In genomic region chr2:33599175-33599942, GRCh38 we compare ENCODE assay signal across 1 cellular context.
TF ChIP-seq lines count a peak whose summit lies in the region.

Gene FAM98A, minus strand, starts transcription at chr2:33599299. Its CDS starts 78 bp downstream, at chr2:33599221.

TF ChIP-seq in HepG2, 621 proteins besides CTCF, POLR2A, EP300 and RAD21 (continued from another document and continues in another):
- TF ChIP-seq MYPOP (CRISPR knock-in tag; IDR thresholded peaks at IDR 0.05) (peak; percentile 90), ZFP91 (CRISPR knock-in tag; IDR thresholded peaks at IDR 0.05; ENCODE audit: borderline replicate concordance) (peak; percentile 93), ZKSCAN8 (CRISPR knock-in tag; IDR thresholded peaks at IDR 0.05; ENCODE audit: borderline replicate concordance) (0 out of 2 replicates have a peak, but pooled peaks have one; percentile 28), POGK (CRISPR knock-in tag; conservative IDR thresholded peaks at IDR 0.05) (0 out of 2 replicates have a peak, but pooled peaks have one; percentile 34), REST (IDR thresholded peaks at IDR 0.05; ENCODE audit: borderline replicate concordance in 1 of 2, low read depth in 1 of 2, low read length in 2 of 2) (no peak), CERS6 (CRISPR knock-in tag; IDR thresholded peaks at IDR 0.05) (no peak), ZKSCAN5 (CRISPR knock-in tag; IDR thresholded peaks at IDR 0.05) (no peak), ATF2 (CRISPR knock-in tag; IDR thresholded peaks at IDR 0.05) (peak; percentile 65), SIX1 (CRISPR knock-in tag; IDR thresholded peaks at IDR 0.05; ENCODE audit: borderline replicate concordance) (no peak; the same call in 1 of the 2 replicates), NFE2L2 (IDR thresholded peaks at IDR 0.05; ENCODE audit: low read length) (no peak), HDAC1 (CRISPR knock-in tag; IDR thresholded peaks at IDR 0.05) (peak; percentile 80), E2F5 (CRISPR knock-in tag; conservative IDR thresholded peaks at IDR 0.05) (no peak; the same call in 1 of the 2 replicates), ZNF781 (CRISPR knock-in tag; IDR thresholded peaks at IDR 0.05; ENCODE audit: borderline replicate concordance, not compliant biosample characterization) (peak; percentile 95), EEA1 (CRISPR knock-in tag; IDR thresholded peaks at IDR 0.05; ENCODE audit: borderline replicate concordance) (no peak), ZNF10 (CRISPR knock-in tag; IDR thresholded peaks at IDR 0.05; ENCODE audit: borderline replicate concordance, low read depth) (no peak), ZNF263 (CRISPR knock-in tag; IDR thresholded peaks at IDR 0.05) (peak; percentile 63), PRDM4 (CRISPR knock-in tag; IDR thresholded peaks at IDR 0.05; ENCODE audit: borderline replicate concordance) (no peak), GZF1 (CRISPR knock-in tag; IDR thresholded peaks at IDR 0.05) (peak; percentile 78; the same call in 1 of the 2 replicates), KLF16 (CRISPR knock-in tag; IDR thresholded peaks at IDR 0.05) (peak in 1 of 2 experiments; percentile 49; a peak in 1 of 4 replicates), REL (CRISPR knock-in tag; conservative IDR thresholded peaks at IDR 0.05) (peak; percentile 85), ZNF816 (CRISPR knock-in tag; IDR thresholded peaks at IDR 0.05; ENCODE audit: borderline replicate concordance) (no peak), TP53 (CRISPR knock-in tag; conservative IDR thresholded peaks at IDR 0.05) (peak; percentile 82), ZSCAN12 (CRISPR knock-in tag; IDR thresholded peaks at IDR 0.05) (no peak), ZNF616 (CRISPR knock-in tag; IDR thresholded peaks at IDR 0.05; ENCODE audit: low read depth) (peak; percentile 74; the same call in 1 of the 2 replicates), NBN (conservative IDR thresholded peaks at IDR 0.05) (no peak), CBX1 (IDR thresholded peaks at IDR 0.05; ENCODE audit: low read depth) (no peak), GABPB1 (CRISPR knock-in tag; IDR thresholded peaks at IDR 0.05) (peak; percentile 89), ZFP36L1 (CRISPR knock-in tag; IDR thresholded peaks at IDR 0.05) (peak; percentile 99), KLF11 (CRISPR knock-in tag; IDR thresholded peaks at IDR 0.05) (no peak), MTF1 (CRISPR knock-in tag; IDR thresholded peaks at IDR 0.05) (peak; percentile 61; the same call in 1 of the 2 replicates), ZNF446 (CRISPR knock-in tag; IDR thresholded peaks at IDR 0.05) (no peak)
- TF ChIP-seq, protein P1, sequence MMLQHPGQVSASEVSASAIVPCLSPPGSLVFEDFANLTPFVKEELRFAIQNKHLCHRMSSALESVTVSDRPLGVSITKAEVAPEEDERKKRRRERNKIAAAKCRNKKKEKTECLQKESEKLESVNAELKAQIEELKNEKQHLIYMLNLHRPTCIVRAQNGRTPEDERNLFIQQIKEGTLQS (CRISPR knock-in tag; IDR thresholded peaks at IDR 0.05) = no peak
- TF ChIP-seq, protein P2, sequence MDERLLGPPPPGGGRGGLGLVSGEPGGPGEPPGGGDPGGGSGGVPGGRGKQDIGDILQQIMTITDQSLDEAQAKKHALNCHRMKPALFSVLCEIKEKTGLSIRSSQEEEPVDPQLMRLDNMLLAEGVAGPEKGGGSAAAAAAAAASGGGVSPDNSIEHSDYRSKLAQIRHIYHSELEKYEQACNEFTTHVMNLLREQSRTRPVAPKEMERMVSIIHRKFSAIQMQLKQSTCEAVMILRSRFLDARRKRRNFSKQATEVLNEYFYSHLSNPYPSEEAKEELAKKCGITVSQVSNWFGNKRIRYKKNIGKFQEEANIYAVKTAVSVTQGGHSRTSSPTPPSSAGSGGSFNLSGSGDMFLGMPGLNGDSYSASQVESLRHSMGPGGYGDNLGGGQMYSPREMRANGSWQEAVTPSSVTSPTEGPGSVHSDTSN (CRISPR knock-in tag; IDR thresholded peaks at IDR 0.05) = no peak
- TF ChIP-seq, protein P3, sequence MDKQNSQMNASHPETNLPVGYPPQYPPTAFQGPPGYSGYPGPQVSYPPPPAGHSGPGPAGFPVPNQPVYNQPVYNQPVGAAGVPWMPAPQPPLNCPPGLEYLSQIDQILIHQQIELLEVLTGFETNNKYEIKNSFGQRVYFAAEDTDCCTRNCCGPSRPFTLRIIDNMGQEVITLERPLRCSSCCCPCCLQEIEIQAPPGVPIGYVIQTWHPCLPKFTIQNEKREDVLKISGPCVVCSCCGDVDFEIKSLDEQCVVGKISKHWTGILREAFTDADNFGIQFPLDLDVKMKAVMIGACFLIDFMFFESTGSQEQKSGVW (CRISPR knock-in tag; IDR thresholded peaks at IDR 0.05; ENCODE audit: borderline replicate concordance) = no peak
- TF ChIP-seq, protein P4, sequence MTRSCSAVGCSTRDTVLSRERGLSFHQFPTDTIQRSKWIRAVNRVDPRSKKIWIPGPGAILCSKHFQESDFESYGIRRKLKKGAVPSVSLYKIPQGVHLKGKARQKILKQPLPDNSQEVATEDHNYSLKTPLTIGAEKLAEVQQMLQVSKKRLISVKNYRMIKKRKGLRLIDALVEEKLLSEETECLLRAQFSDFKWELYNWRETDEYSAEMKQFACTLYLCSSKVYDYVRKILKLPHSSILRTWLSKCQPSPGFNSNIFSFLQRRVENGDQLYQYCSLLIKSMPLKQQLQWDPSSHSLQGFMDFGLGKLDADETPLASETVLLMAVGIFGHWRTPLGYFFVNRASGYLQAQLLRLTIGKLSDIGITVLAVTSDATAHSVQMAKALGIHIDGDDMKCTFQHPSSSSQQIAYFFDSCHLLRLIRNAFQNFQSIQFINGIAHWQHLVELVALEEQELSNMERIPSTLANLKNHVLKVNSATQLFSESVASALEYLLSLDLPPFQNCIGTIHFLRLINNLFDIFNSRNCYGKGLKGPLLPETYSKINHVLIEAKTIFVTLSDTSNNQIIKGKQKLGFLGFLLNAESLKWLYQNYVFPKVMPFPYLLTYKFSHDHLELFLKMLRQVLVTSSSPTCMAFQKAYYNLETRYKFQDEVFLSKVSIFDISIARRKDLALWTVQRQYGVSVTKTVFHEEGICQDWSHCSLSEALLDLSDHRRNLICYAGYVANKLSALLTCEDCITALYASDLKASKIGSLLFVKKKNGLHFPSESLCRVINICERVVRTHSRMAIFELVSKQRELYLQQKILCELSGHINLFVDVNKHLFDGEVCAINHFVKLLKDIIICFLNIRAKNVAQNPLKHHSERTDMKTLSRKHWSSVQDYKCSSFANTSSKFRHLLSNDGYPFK (CRISPR knock-in tag; IDR thresholded peaks at IDR 0.05; ENCODE audit: borderline replicate concordance) = peak; percentile 85
